1 cellular context compared by ENCODE assay signal in genomic region chr5:157485340-157485739, GRCh38.
TF ChIP-seq lines count a peak whose summit lies in the region.

No MANE protein-coding gene starts in this region.

TF ChIP-seq in HepG2, 621 proteins besides CTCF, POLR2A, EP300 and RAD21 (continued from another document):
- TF ChIP-seq ZNF510 (CRISPR knock-in tag; IDR thresholded peaks at IDR 0.05; ENCODE audit: low read depth) (no peak), NCOA2 (CRISPR knock-in tag; IDR thresholded peaks at IDR 0.05) (0 out of 2 replicates have a peak, but pooled peaks have one; percentile 19), KAT8 (CRISPR knock-in tag; IDR thresholded peaks at IDR 0.05) (peak; percentile 51; the same call in 1 of the 2 replicates), ZBTB38 (CRISPR knock-in tag; IDR thresholded peaks at IDR 0.05) (no peak), ZNF136 (CRISPR knock-in tag; IDR thresholded peaks at IDR 0.05; ENCODE audit: low read depth) (no peak), RARA (CRISPR knock-in tag; IDR thresholded peaks at IDR 0.05) (peak; percentile 16; the same call in 1 of the 2 replicates), ETV5 (CRISPR knock-in tag; IDR thresholded peaks at IDR 0.05; ENCODE audit: borderline replicate concordance) (peak; percentile 19; the same call in 1 of the 2 replicates), FOXP1 (IDR thresholded peaks at IDR 0.05) (no peak), FOXP1 (CRISPR knock-in tag; IDR thresholded peaks at IDR 0.05) (0 out of 2 replicates have a peak, but pooled peaks have one; percentile 41), GATAD2A (CRISPR knock-in tag; IDR thresholded peaks at IDR 0.05) (peak; percentile 79), E2F2 (CRISPR knock-in tag; IDR thresholded peaks at IDR 0.05; ENCODE audit: borderline replicate concordance) (no peak), ZNF644 (CRISPR knock-in tag; IDR thresholded peaks at IDR 0.05; ENCODE audit: low read depth) (peak; percentile 82), TEF (CRISPR knock-in tag; IDR thresholded peaks at IDR 0.05) (no peak), CSRNP1 (CRISPR knock-in tag; IDR thresholded peaks at IDR 0.05) (no peak), PITX1 (CRISPR knock-in tag; IDR thresholded peaks at IDR 0.05) (peak; percentile 40; the same call in 1 of the 2 replicates), CEBPB (IDR thresholded peaks at IDR 0.05; ENCODE audit: borderline replicate concordance, low read depth, low read length) (peak; percentile 89), ZNF839 (CRISPR knock-in tag; IDR thresholded peaks at IDR 0.05; ENCODE audit: borderline replicate concordance) (no peak), SOX5 (CRISPR knock-in tag; IDR thresholded peaks at IDR 0.05; ENCODE audit: borderline replicate concordance) (peak; percentile 40; the same call in 1 of the 2 replicates), DPF2 (CRISPR knock-in tag; IDR thresholded peaks at IDR 0.05; ENCODE audit: borderline replicate concordance, low read depth) (no peak), TP53 (CRISPR knock-in tag; conservative IDR thresholded peaks at IDR 0.05) (no peak), SOX6 (IDR thresholded peaks at IDR 0.05) (no peak), SOX6 (CRISPR knock-in tag; IDR thresholded peaks at IDR 0.05) (peak; percentile 51), PATZ1 (CRISPR knock-in tag; IDR thresholded peaks at IDR 0.05) (no peak), ZNF329 (CRISPR knock-in tag; IDR thresholded peaks at IDR 0.05; ENCODE audit: low read depth) (no peak), ZNF326 (CRISPR knock-in tag; IDR thresholded peaks at IDR 0.05; ENCODE audit: borderline replicate concordance) (no peak), MXI1 (IDR thresholded peaks at IDR 0.05; ENCODE audit: borderline replicate concordance, low read depth, low read length) (no peak), THAP11 (CRISPR knock-in tag; IDR thresholded peaks at IDR 0.05) (0 out of 2 replicates have a peak, but pooled peaks have one; percentile 42), ZNF598 (CRISPR knock-in tag; IDR thresholded peaks at IDR 0.05; ENCODE audit: borderline replicate concordance) (no peak), ZNF512B (CRISPR knock-in tag; IDR thresholded peaks at IDR 0.05; ENCODE audit: borderline replicate concordance) (no peak), ZBTB20 (CRISPR knock-in tag; IDR thresholded peaks at IDR 0.05; ENCODE audit: borderline replicate concordance, low read depth) (peak; percentile 82; the same call in 1 of the 2 replicates), HNF4A (CRISPR knock-in tag; IDR thresholded peaks at IDR 0.05) (peak; percentile 90), ZNF350 (CRISPR knock-in tag; IDR thresholded peaks at IDR 0.05; ENCODE audit: borderline replicate concordance, low read depth) (no peak), NFIB (CRISPR knock-in tag; IDR thresholded peaks at IDR 0.05; ENCODE audit: borderline replicate concordance) (no peak), PHB2 (IDR thresholded peaks at IDR 0.05; ENCODE audit: partially characterized antibody) (no peak)
- TF ChIP-seq, protein P1, sequence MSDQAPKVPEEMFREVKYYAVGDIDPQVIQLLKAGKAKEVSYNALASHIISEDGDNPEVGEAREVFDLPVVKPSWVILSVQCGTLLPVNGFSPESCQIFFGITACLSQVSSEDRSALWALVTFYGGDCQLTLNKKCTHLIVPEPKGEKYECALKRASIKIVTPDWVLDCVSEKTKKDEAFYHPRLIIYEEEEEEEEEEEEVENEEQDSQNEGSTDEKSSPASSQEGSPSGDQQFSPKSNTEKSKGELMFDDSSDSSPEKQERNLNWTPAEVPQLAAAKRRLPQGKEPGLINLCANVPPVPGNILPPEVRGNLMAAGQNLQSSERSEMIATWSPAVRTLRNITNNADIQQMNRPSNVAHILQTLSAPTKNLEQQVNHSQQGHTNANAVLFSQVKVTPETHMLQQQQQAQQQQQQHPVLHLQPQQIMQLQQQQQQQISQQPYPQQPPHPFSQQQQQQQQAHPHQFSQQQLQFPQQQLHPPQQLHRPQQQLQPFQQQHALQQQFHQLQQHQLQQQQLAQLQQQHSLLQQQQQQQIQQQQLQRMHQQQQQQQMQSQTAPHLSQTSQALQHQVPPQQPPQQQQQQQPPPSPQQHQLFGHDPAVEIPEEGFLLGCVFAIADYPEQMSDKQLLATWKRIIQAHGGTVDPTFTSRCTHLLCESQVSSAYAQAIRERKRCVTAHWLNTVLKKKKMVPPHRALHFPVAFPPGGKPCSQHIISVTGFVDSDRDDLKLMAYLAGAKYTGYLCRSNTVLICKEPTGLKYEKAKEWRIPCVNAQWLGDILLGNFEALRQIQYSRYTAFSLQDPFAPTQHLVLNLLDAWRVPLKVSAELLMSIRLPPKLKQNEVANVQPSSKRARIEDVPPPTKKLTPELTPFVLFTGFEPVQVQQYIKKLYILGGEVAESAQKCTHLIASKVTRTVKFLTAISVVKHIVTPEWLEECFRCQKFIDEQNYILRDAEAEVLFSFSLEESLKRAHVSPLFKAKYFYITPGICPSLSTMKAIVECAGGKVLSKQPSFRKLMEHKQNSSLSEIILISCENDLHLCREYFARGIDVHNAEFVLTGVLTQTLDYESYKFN (CRISPR knock-in tag; conservative IDR thresholded peaks at IDR 0.05): peak; percentile 67
- TF ChIP-seq, protein P2, sequence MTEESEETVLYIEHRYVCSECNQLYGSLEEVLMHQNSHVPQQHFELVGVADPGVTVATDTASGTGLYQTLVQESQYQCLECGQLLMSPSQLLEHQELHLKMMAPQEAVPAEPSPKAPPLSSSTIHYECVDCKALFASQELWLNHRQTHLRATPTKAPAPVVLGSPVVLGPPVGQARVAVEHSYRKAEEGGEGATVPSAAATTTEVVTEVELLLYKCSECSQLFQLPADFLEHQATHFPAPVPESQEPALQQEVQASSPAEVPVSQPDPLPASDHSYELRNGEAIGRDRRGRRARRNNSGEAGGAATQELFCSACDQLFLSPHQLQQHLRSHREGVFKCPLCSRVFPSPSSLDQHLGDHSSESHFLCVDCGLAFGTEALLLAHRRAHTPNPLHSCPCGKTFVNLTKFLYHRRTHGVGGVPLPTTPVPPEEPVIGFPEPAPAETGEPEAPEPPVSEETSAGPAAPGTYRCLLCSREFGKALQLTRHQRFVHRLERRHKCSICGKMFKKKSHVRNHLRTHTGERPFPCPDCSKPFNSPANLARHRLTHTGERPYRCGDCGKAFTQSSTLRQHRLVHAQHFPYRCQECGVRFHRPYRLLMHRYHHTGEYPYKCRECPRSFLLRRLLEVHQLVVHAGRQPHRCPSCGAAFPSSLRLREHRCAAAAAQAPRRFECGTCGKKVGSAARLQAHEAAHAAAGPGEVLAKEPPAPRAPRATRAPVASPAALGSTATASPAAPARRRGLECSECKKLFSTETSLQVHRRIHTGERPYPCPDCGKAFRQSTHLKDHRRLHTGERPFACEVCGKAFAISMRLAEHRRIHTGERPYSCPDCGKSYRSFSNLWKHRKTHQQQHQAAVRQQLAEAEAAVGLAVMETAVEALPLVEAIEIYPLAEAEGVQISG (CRISPR knock-in tag; IDR thresholded peaks at IDR 0.05): no peak
- TF ChIP-seq, protein P3, sequence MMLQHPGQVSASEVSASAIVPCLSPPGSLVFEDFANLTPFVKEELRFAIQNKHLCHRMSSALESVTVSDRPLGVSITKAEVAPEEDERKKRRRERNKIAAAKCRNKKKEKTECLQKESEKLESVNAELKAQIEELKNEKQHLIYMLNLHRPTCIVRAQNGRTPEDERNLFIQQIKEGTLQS (CRISPR knock-in tag; IDR thresholded peaks at IDR 0.05): peak; percentile 33; the same call in 1 of the 2 replicates
- TF ChIP-seq, protein P4, sequence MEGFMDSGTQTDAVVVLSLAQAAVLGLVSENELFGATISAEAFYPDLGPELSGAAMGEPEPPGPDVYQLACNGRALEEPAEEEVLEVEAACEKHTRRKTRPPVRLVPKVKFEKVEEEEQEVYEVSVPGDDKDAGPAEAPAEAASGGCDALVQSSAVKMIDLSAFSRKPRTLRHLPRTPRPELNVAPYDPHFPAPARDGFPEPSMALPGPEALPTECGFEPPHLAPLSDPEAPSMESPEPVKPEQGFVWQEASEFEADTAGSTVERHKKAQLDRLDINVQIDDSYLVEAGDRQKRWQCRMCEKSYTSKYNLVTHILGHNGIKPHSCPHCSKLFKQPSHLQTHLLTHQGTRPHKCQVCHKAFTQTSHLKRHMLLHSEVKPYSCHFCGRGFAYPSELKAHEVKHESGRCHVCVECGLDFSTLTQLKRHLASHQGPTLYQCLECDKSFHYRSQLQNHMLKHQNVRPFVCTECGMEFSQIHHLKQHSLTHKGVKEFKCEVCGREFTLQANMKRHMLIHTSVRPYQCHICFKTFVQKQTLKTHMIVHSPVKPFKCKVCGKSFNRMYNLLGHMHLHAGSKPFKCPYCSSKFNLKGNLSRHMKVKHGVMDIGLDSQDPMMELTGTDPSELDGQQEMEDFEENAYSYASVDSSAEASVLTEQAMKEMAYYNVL (CRISPR knock-in tag; IDR thresholded peaks at IDR 0.05; ENCODE audit: borderline replicate concordance): no peak
- TF ChIP-seq, protein P5, sequence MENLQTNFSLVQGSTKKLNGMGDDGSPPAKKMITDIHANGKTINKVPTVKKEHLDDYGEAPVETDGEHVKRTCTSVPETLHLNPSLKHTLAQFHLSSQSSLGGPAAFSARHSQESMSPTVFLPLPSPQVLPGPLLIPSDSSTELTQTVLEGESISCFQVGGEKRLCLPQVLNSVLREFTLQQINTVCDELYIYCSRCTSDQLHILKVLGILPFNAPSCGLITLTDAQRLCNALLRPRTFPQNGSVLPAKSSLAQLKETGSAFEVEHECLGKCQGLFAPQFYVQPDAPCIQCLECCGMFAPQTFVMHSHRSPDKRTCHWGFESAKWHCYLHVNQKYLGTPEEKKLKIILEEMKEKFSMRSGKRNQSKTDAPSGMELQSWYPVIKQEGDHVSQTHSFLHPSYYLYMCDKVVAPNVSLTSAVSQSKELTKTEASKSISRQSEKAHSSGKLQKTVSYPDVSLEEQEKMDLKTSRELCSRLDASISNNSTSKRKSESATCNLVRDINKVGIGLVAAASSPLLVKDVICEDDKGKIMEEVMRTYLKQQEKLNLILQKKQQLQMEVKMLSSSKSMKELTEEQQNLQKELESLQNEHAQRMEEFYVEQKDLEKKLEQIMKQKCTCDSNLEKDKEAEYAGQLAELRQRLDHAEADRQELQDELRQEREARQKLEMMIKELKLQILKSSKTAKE (CRISPR knock-in tag; IDR thresholded peaks at IDR 0.05; ENCODE audit: borderline replicate concordance): no peak
